9 cellular contexts compared by ENCODE assay signal in genomic region chr1:38029081-38029681, GRCh38. TPM values are rescaled to one million over a fixed set of nuclear protein-coding genes. Genes with fewer than 3 reads are reported as not detected.
DNase-seq lines count a peak whose midpoint lies in the region; ATAC-seq, FAIRE-seq and TF ChIP-seq lines count a peak whose summit lies in the region.
"Had no signal": no experiment of that assay in that cellular context is flagged by ENCODE, and none has a peak within 500 bp of the region (broad histone marks: within the 10 kb centered on the region; RNA-seq: fewer than 3 reads in every experiment).

No MANE protein-coding gene starts in this region.

- no peaks in the 10 kb centered on the region for H3K27me3 ChIP-seq in BE2C
- no peaks in the 10 kb centered on the region for H3K27me3 ChIP-seq in kidney epithelial cell (ENCODE audit: control insufficient read depth, insufficient read depth, low read length)

- H3K36me3 Mint-ChIP-seq in activated T-helper 2 cell treated with anti-CD3 and anti-CD28 coated beads, Interferon-gamma antibody, Interleukin-2, Interleukin-4, amounts not matched to agents 10 μg/mL and 5 μg/mL and 100 μg/mL, durations not matched to agents 14 hours and 24 hours and 36 hours (ENCODE audit: low read depth), result peaks cover 26% of the 10 kb centered on the region
- H3K36me3 Mint-ChIP-seq: IgD-negative memory B cell had no signal

- H3K4me1 Mint-ChIP-seq in activated T-helper 2 cell treated with anti-CD3 and anti-CD28 coated beads, Interferon-gamma antibody, Interleukin-2, Interleukin-4, amounts not matched to agents 10 μg/mL and 5 μg/mL and 100 μg/mL, durations not matched to agents 14 hours and 24 hours and 36 hours (ENCODE audit: low read depth), result peaks cover 51% of the 10 kb centered on the region

- peaks cover 31% of the 10 kb centered on the region for H3K4me1 ChIP-seq in BE2C

- H3K27me3 Mint-ChIP-seq in activated T-helper 2 cell treated with anti-CD3 and anti-CD28 coated beads, Interferon-gamma antibody, Interleukin-2, Interleukin-4, amounts not matched to agents 10 μg/mL and 5 μg/mL and 100 μg/mL, durations not matched to agents 14 hours and 24 hours and 36 hours (ENCODE audit: low read depth), result no peaks in the 10 kb centered on the region
- H3K27me3 Mint-ChIP-seq: IgD-negative memory B cell had no signal

- no peaks in the 10 kb centered on the region for H3K9me3 Mint-ChIP-seq in activated T-helper 2 cell treated with anti-CD3 and anti-CD28 coated beads, Interferon-gamma antibody, Interleukin-2, Interleukin-4, amounts not matched to agents 10 μg/mL and 5 μg/mL and 100 μg/mL, durations not matched to agents 14 hours and 24 hours and 36 hours
- H3K9me3 Mint-ChIP-seq: IgD-negative memory B cell had no signal

- intact Hi-C loops in activated T-helper 2 cell treated with anti-CD3 and anti-CD28 coated beads, Interferon-gamma antibody, Interleukin-2, Interleukin-4, amounts not matched to agents 10 μg/mL and 5 μg/mL and 100 μg/mL, durations not matched to agents 14 hours and 24 hours and 36 hours (cut with micrococcal nuclease), result loop anchor here (2.0 to 10.0 kb wide), 3 partner anchors 306 to 808 kb away; no protein-coding TSS in a partner anchor

- H3K36me3 ChIP-seq in BE2C (no peaks in the 10 kb centered on the region), kidney epithelial cell (ENCODE audit: control insufficient read depth, insufficient read depth, low read length) (no peaks in the 10 kb centered on the region)

- ATAC-seq in GM21529 (IDR thresholded peaks at IDR 0.05; ENCODE audit: unreplicated experiment) (no peak), HG03432 (IDR thresholded peaks at IDR 0.05; ENCODE audit: unreplicated experiment) (no peak)

- H3K27ac Mint-ChIP-seq in activated T-helper 2 cell treated with anti-CD3 and anti-CD28 coated beads, Interferon-gamma antibody, Interleukin-2, Interleukin-4, amounts not matched to agents 10 μg/mL and 5 μg/mL and 100 μg/mL, durations not matched to agents 14 hours and 24 hours and 36 hours, result peak overlapping the region; percentile 90

- DNase-seq in BE2C (peak; percentile 79), NCI-H1092 (lab: John Stamatoyannopoulos, UW) (peak; percentile 80), kidney epithelial cell (ENCODE audit: low read depth) (no peak), GM19239 (ENCODE audit: insufficient read length, low spot score) (no peak), RKO (ENCODE audit: low spot score) (no peak)
- DNase-seq in activated T-helper 2 cell treated with anti-CD3 and anti-CD28 coated beads, Interferon-gamma antibody, Interleukin-2, Interleukin-4, amounts not matched to agents 10 μg/mL and 5 μg/mL and 100 μg/mL, durations not matched to agents 14 hours and 24 hours and 36 hours (ENCODE audit: low spot score), result no peak

- H3K4me3 ChIP-seq in BE2C (ENCODE audit: low read depth, low read length) (peak overlapping the region; percentile 19), kidney epithelial cell (ENCODE audit: low read depth, low read length) (no peak overlapping the region)

- TF ChIP-seq CTCF in BE2C (IDR thresholded peaks at IDR 0.05; ENCODE audit: low read depth, low read length) (peak; percentile 13; the same call in 1 of the 2 replicates), kidney epithelial cell (IDR thresholded peaks at IDR 0.05; ENCODE audit: insufficient read depth, low read length, poor library complexity, severe bottlenecking) (peak; percentile 2)

- H3K9me3 ChIP-seq in BE2C, result no peaks in the 10 kb centered on the region

- FAIRE-seq in GM19239 (lab: Jason Lieb, UNC), result no peak

- H3K4me3 Mint-ChIP-seq in activated T-helper 2 cell treated with anti-CD3 and anti-CD28 coated beads, Interferon-gamma antibody, Interleukin-2, Interleukin-4, amounts not matched to agents 10 μg/mL and 5 μg/mL and 100 μg/mL, durations not matched to agents 14 hours and 24 hours and 36 hours (ENCODE audit: low read depth), result no peak overlapping the region

RNA-seq across cellular contexts. Expression of gene UTP11, which starts 16.6 kb away (rescaled TPM):
- polyA plus RNA-seq in BE2C (2012; ENCODE audit: insufficient read depth, insufficient read length, low read depth), result 27.7 TPM
- 78.8 and 79.0 TPM in 2 replicates for total RNA-seq in activated T-helper 2 cell treated with anti-CD3 and anti-CD28 coated beads, Interferon-gamma antibody, Interleukin-2, Interleukin-4, amounts not matched to agents 10 μg/mL and 5 μg/mL and 100 μg/mL, durations not matched to agents 14 hours and 24 hours and 36 hours
- total RNA-seq in kidney epithelial cell, result 42.8 and 62.3 TPM in 2 replicates

RNA-seq across cellular contexts. Expression of gene POU3F1, which starts 17.4 kb away (rescaled TPM):
- 0.91 TPM for polyA plus RNA-seq in BE2C (2012; ENCODE audit: insufficient read depth, insufficient read length, low read depth)
- 0.32 and 0.48 TPM in 2 replicates for total RNA-seq in activated T-helper 2 cell treated with anti-CD3 and anti-CD28 coated beads, Interferon-gamma antibody, Interleukin-2, Interleukin-4, amounts not matched to agents 10 μg/mL and 5 μg/mL and 100 μg/mL, durations not matched to agents 14 hours and 24 hours and 36 hours
- 0.08 TPM in 1 of 2 replicates, not detected in the other for total RNA-seq in kidney epithelial cell
- polyA plus RNA-seq: IgD-negative memory B cell had no signal

RNA-seq across cellular contexts. Expression of gene FHL3, which starts 23.9 kb away (rescaled TPM):
- 40.6 TPM for polyA plus RNA-seq in BE2C (2012; ENCODE audit: insufficient read depth, insufficient read length, low read depth)
- total RNA-seq in activated T-helper 2 cell treated with anti-CD3 and anti-CD28 coated beads, Interferon-gamma antibody, Interleukin-2, Interleukin-4, amounts not matched to agents 10 μg/mL and 5 μg/mL and 100 μg/mL, durations not matched to agents 14 hours and 24 hours and 36 hours, result 30.1 and 33.3 TPM in 2 replicates
- 40.8 and 48.0 TPM in 2 replicates for total RNA-seq in kidney epithelial cell

RNA-seq across cellular contexts. Expression of gene SF3A3, which starts 39.4 kb away (rescaled TPM):
- 74.2 TPM for polyA plus RNA-seq in BE2C (2012; ENCODE audit: insufficient read depth, insufficient read length, low read depth)
- 105 and 112 TPM in 2 replicates for total RNA-seq in activated T-helper 2 cell treated with anti-CD3 and anti-CD28 coated beads, Interferon-gamma antibody, Interleukin-2, Interleukin-4, amounts not matched to agents 10 μg/mL and 5 μg/mL and 100 μg/mL, durations not matched to agents 14 hours and 24 hours and 36 hours
- 50.7 and 79.6 TPM in 2 replicates for total RNA-seq in kidney epithelial cell

Comparison
In these comparisons a context has a peak if more than half of its experiments do, and no peak if none do; other contexts are left out.
1. DNase-seq: peak in BE2C (single experiment) and NCI-H1092 (single experiment); none in activated T-helper 2 cell treated with anti-CD3 and anti-CD28 coated beads, Interferon-gamma antibody, Interleukin-2, Interleukin-4, amounts not matched to agents 10 μg/mL and 5 μg/mL and 100 μg/mL, durations not matched to agents 14 hours and 24 hours and 36 hours (single experiment), kidney epithelial cell (single experiment), GM19239 (single experiment) and RKO (single experiment).